ENCODE assay signal across 19 cellular contexts in the genomic region with DNA sequence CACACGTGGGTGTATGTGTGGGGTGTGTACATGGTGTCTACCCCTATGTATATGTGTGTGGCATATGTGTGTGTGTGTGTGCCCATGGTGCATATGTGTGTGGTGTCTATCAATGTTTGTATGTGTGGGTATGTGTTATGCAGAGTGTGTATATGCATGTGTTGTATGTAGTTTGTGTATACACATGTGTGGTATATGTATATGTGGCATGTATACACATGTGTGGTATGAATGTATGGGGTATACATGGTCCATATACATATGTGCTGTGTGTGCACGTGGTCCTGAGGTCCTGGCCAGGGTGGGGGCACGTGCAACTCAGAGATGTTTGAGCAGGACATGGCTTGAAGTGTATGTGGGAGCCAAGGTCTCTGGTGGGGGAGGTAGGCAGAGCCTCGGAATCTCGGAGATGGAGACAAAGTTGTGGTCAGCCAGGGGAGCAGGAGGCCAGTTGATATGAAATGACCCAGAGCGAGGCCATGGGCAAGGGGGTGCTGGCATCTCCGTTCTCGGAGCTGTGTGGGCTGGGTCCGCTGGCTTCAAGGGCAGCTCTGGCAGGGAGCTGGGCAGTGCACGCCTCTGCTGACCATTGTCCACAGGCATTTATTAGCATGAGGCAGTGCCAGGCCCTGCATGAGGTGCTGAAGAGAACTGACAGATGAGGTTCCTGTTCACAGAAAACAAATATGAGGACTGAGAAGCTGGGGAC.
DNase-seq lines count a peak whose midpoint lies in the region; ATAC-seq and TF ChIP-seq lines count a peak whose summit lies in the region.
"Had no signal": no experiment of that assay in that cellular context is flagged by ENCODE, and none has a peak within 500 bp of the region (broad histone marks: within the 10 kb centered on the region; RNA-seq: fewer than 3 reads in every experiment).

No MANE protein-coding gene starts in this region.

- peaks cover 4% of the 10 kb centered on the region for H3K36me3 Mint-ChIP-seq in endothelial cell (ENCODE audit: low read depth, unreplicated experiment)
- H3K36me3 Mint-ChIP-seq in naive thymus-derived CD4-positive, alpha-beta T cell = peaks cover 0 to 6% (median 0%) of the 10 kb centered on the region in 5 donors

- no peak overlapping the region for H3K4ac ChIP-seq in IMR-90 (ENCODE audit: low read depth, low read length)

- intact Hi-C loops in IMR-90 (cut with micrococcal nuclease) = no loop called here
- intact Hi-C loops in naive thymus-derived CD4-positive, alpha-beta T cell (cut with micrococcal nuclease) = no loop called here

- H2AFZ ChIP-seq in IMR-90 (replicated peaks; ENCODE audit: low read length, poor library complexity) (peak overlapping the region; percentile 2), parathyroid adenoma (peak overlapping the region; percentile 36)

- in situ Hi-C loops in IMR-90 (cut with MboI; ENCODE audit: low sequenced_read_pairs) = no loop called here

- no peaks in the 10 kb centered on the region for H3K4me1 Mint-ChIP-seq in endothelial cell (ENCODE audit: unreplicated experiment)
- H3K4me1 Mint-ChIP-seq in naive thymus-derived CD4-positive, alpha-beta T cell = peaks cover 0 to 2% (median 0%) of the 10 kb centered on the region in 7 donors
- H3K4me1 Mint-ChIP-seq: IgD-negative memory B cell had no signal

- TF ChIP-seq RAD21 in IMR-90 (IDR thresholded peaks at IDR 0.05; ENCODE audit: low read length) = no peak

- TF ChIP-seq CTCF in IMR-90 (conservative IDR thresholded peaks at IDR 0.05; ENCODE audit: low read depth, low read length) = no peak
- TF ChIP-seq CTCF in endothelial cell (IDR thresholded peaks at IDR 0.05; ENCODE audit: unreplicated experiment) = no peak
- TF ChIP-seq CTCF in parathyroid adenoma (IDR thresholded peaks at IDR 0.05) = no peak

- POLR2A ChIA-PET in IMR-90 (lab: Charles Lee; ENCODE audit: unreplicated experiment) = no interaction called here
- POLR2A ChIA-PET in naive thymus-derived CD4-positive, alpha-beta T cell (lab: Charles Lee) = no interaction called here

- H3K27me3 ChIP-seq in IMR-90 (ENCODE audit: control insufficient read depth, insufficient read depth, low read length) (no peaks in the 10 kb centered on the region), parathyroid adenoma (ENCODE audit: control insufficient read depth, insufficient read depth, low read length) (no peaks in the 10 kb centered on the region)
- H3K27me3 ChIP-seq in naive thymus-derived CD4-positive, alpha-beta T cell (ENCODE audit: control insufficient read depth in 2 of 2, insufficient read depth in 2 of 2, low read length in 2 of 2) = no peaks in the 10 kb centered on the region

- dilution Hi-C loops in IMR-90 (cut with HindIII; ENCODE audit: low sequenced_read_pairs, unreplicated experiment) = no loop called here

- no peaks in the 10 kb centered on the region for H4K20me1 ChIP-seq in IMR-90 (ENCODE audit: insufficient read depth, low read length)

- H3K27ac Mint-ChIP-seq in endothelial cell (ENCODE audit: unreplicated experiment) = no peak overlapping the region
- H3K27ac Mint-ChIP-seq in naive thymus-derived CD4-positive, alpha-beta T cell = no peak overlapping the region
- H3K27ac Mint-ChIP-seq: CD4-positive, alpha-beta T cell; IgD-negative memory B cell had no signal

- no peak overlapping the region for H2AK9ac ChIP-seq in IMR-90 (replicated peaks; ENCODE audit: low read depth, low read length, poor library complexity)

- H2BK20ac ChIP-seq in IMR-90 (ENCODE audit: low read depth, low read length) = no peak overlapping the region

- no peak overlapping the region for H2BK15ac ChIP-seq in IMR-90 (ENCODE audit: low read depth, low read length)

- H3K14ac ChIP-seq in IMR-90 (replicated peaks; ENCODE audit: low read depth, low read length) = no peak overlapping the region

- H3K27me3 Mint-ChIP-seq in endothelial cell (ENCODE audit: unreplicated experiment) = peaks cover 3% of the 10 kb centered on the region
- peaks cover 0 to 14% (median 3%) of the 10 kb centered on the region in 5 donors for H3K27me3 Mint-ChIP-seq in naive thymus-derived CD4-positive, alpha-beta T cell

- ATAC-seq in IMR-90 (ENCODE audit: low read depth) = no peak
- peak; percentile 20 for ATAC-seq in naive thymus-derived CD4-positive, alpha-beta T cell
- ATAC-seq in HG02884 (IDR thresholded peaks at IDR 0.05; ENCODE audit: unreplicated experiment) = no peak
- no peak for ATAC-seq in HG03342 (IDR thresholded peaks at IDR 0.05; ENCODE audit: unreplicated experiment)
- ATAC-seq: GM12878 had no signal

- CTCF ChIA-PET in IMR-90 (lab: Yijun Ruan, JAX) = no interaction called here
- CTCF ChIA-PET in naive thymus-derived CD4-positive, alpha-beta T cell (lab: Charles Lee) = no interaction called here

- H4K8ac ChIP-seq in IMR-90 (ENCODE audit: low read depth in 2 of 2, low read length in 2 of 2) = no peak overlapping the region

- no peaks in the 10 kb centered on the region for H3K79me2 ChIP-seq in parathyroid adenoma

- peak overlapping the region; percentile 8 for H3K4me3 Mint-ChIP-seq in endothelial cell (ENCODE audit: unreplicated experiment)
- H3K4me3 Mint-ChIP-seq in naive thymus-derived CD4-positive, alpha-beta T cell = no peak overlapping the region
- H3K4me3 Mint-ChIP-seq: CD4-positive, alpha-beta T cell; IgD-negative memory B cell had no signal

- H3K23ac ChIP-seq in IMR-90 (ENCODE audit: low read depth, low read length) = no peak overlapping the region

- no peak overlapping the region for H3K9ac ChIP-seq in IMR-90 (ENCODE audit: low read depth, low read length)
- no peak overlapping the region for H3K9ac ChIP-seq in parathyroid adenoma

- H3K27ac ChIP-seq in IMR-90 (ENCODE audit: insufficient read depth, low read length) (no peak overlapping the region), parathyroid adenoma (peak overlapping the region; percentile 81)
- H3K27ac ChIP-seq in naive thymus-derived CD4-positive, alpha-beta T cell (ENCODE audit: low read depth, low read length) = no peak overlapping the region
- H3K27ac ChIP-seq: C4-2B, HL-60 had no signal

- no peak overlapping the region for H3K18ac ChIP-seq in IMR-90 (ENCODE audit: low read depth, low read length)

- H3K9me3 ChIP-seq in IMR-90 (ENCODE audit: control insufficient read depth, insufficient read depth, low read length) (peaks cover 3% of the 10 kb centered on the region; the same call in 1 of the 2 replicates), parathyroid adenoma (ENCODE audit: control insufficient read depth, low read length) (no peaks in the 10 kb centered on the region)
- no peaks in the 10 kb centered on the region for H3K9me3 ChIP-seq in naive thymus-derived CD4-positive, alpha-beta T cell (ENCODE audit: control insufficient read depth in 2 of 3, low read length in 3 of 3)
- H3K9me3 ChIP-seq: Caco-2, HAP-1 had no signal

- H3K79me1 ChIP-seq in IMR-90 (ENCODE audit: low read depth in 1 of 2, low read length in 2 of 2) = no peaks in the 10 kb centered on the region

- H3K4me3 ChIP-seq in IMR-90 (ENCODE audit: insufficient read depth, low read depth, low read length) = no peak overlapping the region
- H3K4me3 ChIP-seq in naive thymus-derived CD4-positive, alpha-beta T cell (ENCODE audit: low read length) = no peak overlapping the region
- no peak overlapping the region for H3K4me3 ChIP-seq in parathyroid adenoma (ENCODE audit: low read depth, low read length)
- H3K4me3 ChIP-seq: GM12878, HAP-1 had no signal

- H4K91ac ChIP-seq in IMR-90 (ENCODE audit: insufficient read depth, low read depth, low read length) = no peak overlapping the region

- H3K9me1 ChIP-seq in IMR-90 (ENCODE audit: insufficient read depth, low read length) = no peaks in the 10 kb centered on the region

- H3K4me1 ChIP-seq in IMR-90 (ENCODE audit: control insufficient read depth, insufficient read depth, low read length) = no peaks in the 10 kb centered on the region
- H3K4me1 ChIP-seq in naive thymus-derived CD4-positive, alpha-beta T cell (ENCODE audit: control insufficient read depth in 2 of 2, insufficient read depth in 2 of 2, low read length in 2 of 2) = no peaks in the 10 kb centered on the region
- peaks cover 43% of the 10 kb centered on the region for H3K4me1 ChIP-seq in parathyroid adenoma
- H3K4me1 ChIP-seq: Caco-2, HAP-1 had no signal

- no peak for TF ChIP-seq POLR2A in IMR-90 (IDR thresholded peaks at IDR 0.05; ENCODE audit: low read depth, low read length)

- H3K36me3 ChIP-seq in IMR-90 (ENCODE audit: control insufficient read depth, insufficient read depth, low read length) = no peaks in the 10 kb centered on the region
- no peaks in the 10 kb centered on the region for H3K36me3 ChIP-seq in naive thymus-derived CD4-positive, alpha-beta T cell (ENCODE audit: control insufficient read depth in 2 of 3, insufficient read depth in 3 of 3, low read length in 3 of 3)
- H3K36me3 ChIP-seq in parathyroid adenoma (ENCODE audit: control insufficient read depth, insufficient read depth, low read length) = no peaks in the 10 kb centered on the region
- H3K36me3 ChIP-seq: HAP-1 had no signal

- H3K4me2 ChIP-seq in IMR-90 (ENCODE audit: low read depth, low read length) (no peak overlapping the region), parathyroid adenoma (ENCODE audit: low read length) (no peak overlapping the region)

- H2BK5ac ChIP-seq in IMR-90 (ENCODE audit: low read depth, low read length, poor library complexity, severe bottlenecking) = no peak overlapping the region

- peaks cover 23% of the 10 kb centered on the region for H3K9me3 Mint-ChIP-seq in endothelial cell (ENCODE audit: unreplicated experiment)
- H3K9me3 Mint-ChIP-seq in naive thymus-derived CD4-positive, alpha-beta T cell = peaks cover 0 to 9% (median 0%) of the 10 kb centered on the region in 11 donors
- H3K9me3 Mint-ChIP-seq: CD4-positive, alpha-beta T cell had no signal

- 47% methylated on average over 8 of the region's 10 CpGs; no CpG with 5 or more reads in 1 of the 2 experiments for WGBS in IMR-90 (ENCODE audit: extremely low coverage in 2 of 2, insufficient read length in 1 of 2), 2 experiments

- DNase-seq in IMR-90 (no peak), endothelial cell (ENCODE audit: low spot score) (no peak), NCI-H1105 (lab: John Stamatoyannopoulos, UW) (no peak)
- DNase-seq in naive thymus-derived CD4-positive, alpha-beta T cell = no peak
- DNase-seq: AML-193; Caco-2; CD4-positive, alpha-beta T cell; DMS153; DMS79 treated with DMSO at 0.1 percent for 48 hours; GF-D8; KBM-7 had no signal

- H2AK5ac ChIP-seq in IMR-90 (ENCODE audit: low read depth, low read length) = no peak overlapping the region

- no TSS peak for BruUV-seq in IMR-90 (replicated peaks; lab: Mats Ljungman, UMichigan)

- no peak overlapping the region for H2BK120ac ChIP-seq in IMR-90 (ENCODE audit: low read depth, low read length)

- H3K56ac ChIP-seq in IMR-90 (ENCODE audit: extremely low read depth, insufficient read depth, low read length) = no peak overlapping the region

- H4K5ac ChIP-seq in IMR-90 (ENCODE audit: low read depth, low read length) = no peak overlapping the region

TF ChIP-seq in IMR-90, 13 proteins besides CTCF, POLR2A, EP300 and RAD21 (continues in another document):
- TF ChIP-seq CEBPB (IDR thresholded peaks at IDR 0.05; ENCODE audit: low read depth, low read length) = no peak
- TF ChIP-seq FOS (IDR thresholded peaks at IDR 0.05; ENCODE audit: low read depth, low read length) = no peak
- TF ChIP-seq RFX5 (IDR thresholded peaks at IDR 0.05; ENCODE audit: low read depth, low read length) = no peak
- TF ChIP-seq MXI1 (IDR thresholded peaks at IDR 0.05; ENCODE audit: borderline replicate concordance, low read depth, low read length) = no peak
- TF ChIP-seq RCOR1 (IDR thresholded peaks at IDR 0.05; ENCODE audit: insufficient replicate concordance, low read length) = no peak
